In genomic region chr6:50791900-50792508, GRCh38 we compare ENCODE assay signal across 8 cellular contexts. TPM values are rescaled to one million over a fixed set of nuclear protein-coding genes. Genes with fewer than 3 reads are reported as not detected.
DNase-seq lines count a peak whose midpoint lies in the region; ATAC-seq and TF ChIP-seq lines count a peak whose summit lies in the region.

No MANE protein-coding gene starts in this region.

- H3K4me1 ChIP-seq in fibroblast of lung (ENCODE audit: control insufficient read depth, extremely low read depth, insufficient read depth, low read length): no peaks in the 10 kb centered on the region

- H3K79me2 ChIP-seq in fibroblast of lung (ENCODE audit: control insufficient read depth, insufficient read depth, low read length): no peaks in the 10 kb centered on the region

- H3K4me2 ChIP-seq in fibroblast of lung (ENCODE audit: extremely low read depth, insufficient read depth, low read length): no peak overlapping the region

- no peaks in the 10 kb centered on the region for H4K20me1 ChIP-seq in fibroblast of lung (ENCODE audit: control insufficient read depth, extremely low read depth, insufficient read depth, low read length)

- H3K36me3 ChIP-seq in fibroblast of lung (ENCODE audit: control insufficient read depth, insufficient read depth, low read length): no peaks in the 10 kb centered on the region

- H2AFZ ChIP-seq in fibroblast of lung (ENCODE audit: low read length): no peak overlapping the region

- no peaks in the 10 kb centered on the region for H3K9me3 ChIP-seq in fibroblast of lung (ENCODE audit: control insufficient read depth, insufficient read depth, low read depth, low read length)

- DNase-seq in DMS153 (lab: John Stamatoyannopoulos, UW) (peak; percentile 44), HuH-7 (ENCODE audit: low spot score) (peak; percentile 40), RKO (ENCODE audit: low spot score) (peak; percentile 68), fibroblast of lung (ENCODE audit: low read depth in 2 of 2) (peak; percentile 4 to 46), putamen (ENCODE audit: low spot score) (peak; percentile 19), mesenteric fat pad (ENCODE audit: low spot score) (no peak)

- no peak overlapping the region for H3K4me3 ChIP-seq in fibroblast of lung (replicated peaks in 1 of 4; ENCODE audit: control extremely low read depth in 1 of 4, insufficient read depth in 1 of 4, low read depth in 3 of 4, low read length in 4 of 4)

- H3K27ac ChIP-seq in fibroblast of lung (ENCODE audit: insufficient read depth, low read length): no peak overlapping the region

- no peak overlapping the region for H3K9ac ChIP-seq in fibroblast of lung (ENCODE audit: insufficient read depth, low read length)

- H3K27me3 ChIP-seq in fibroblast of lung (ENCODE audit: control insufficient read depth, insufficient read depth, low read length): no peaks in the 10 kb centered on the region

- ATAC-seq in GM19372 (IDR thresholded peaks at IDR 0.05; ENCODE audit: low read depth, unreplicated experiment) (peak; percentile 69), GM19023 (IDR thresholded peaks at IDR 0.05; ENCODE audit: unreplicated experiment) (no peak)

- TF ChIP-seq CTCF in fibroblast of lung (conservative IDR thresholded peaks at IDR 0.05 in 1 of 2, IDR thresholded peaks at IDR 0.05 in 1 of 2; ENCODE audit: low read depth in 1 of 2, low read length in 2 of 2): peak; percentile 75 to 81

RNA-seq across cellular contexts. Expression of gene TFAP2B, which starts 26.7 kb away (rescaled TPM):
- total RNA-seq in fibroblast of lung (not detected in 2 replicates), mesenteric fat pad (not detected)
- polyA plus RNA-seq in fibroblast of lung: not detected in 2 replicates
- polyA plus RNA-seq in fibroblast of lung (2012): not detected in 2 replicates
- not detected in 2 replicates for polyA minus RNA-seq in fibroblast of lung (ENCODE audit: low replicate concordance)
